8 cellular contexts compared by ENCODE assay signal in the genomic region with DNA sequence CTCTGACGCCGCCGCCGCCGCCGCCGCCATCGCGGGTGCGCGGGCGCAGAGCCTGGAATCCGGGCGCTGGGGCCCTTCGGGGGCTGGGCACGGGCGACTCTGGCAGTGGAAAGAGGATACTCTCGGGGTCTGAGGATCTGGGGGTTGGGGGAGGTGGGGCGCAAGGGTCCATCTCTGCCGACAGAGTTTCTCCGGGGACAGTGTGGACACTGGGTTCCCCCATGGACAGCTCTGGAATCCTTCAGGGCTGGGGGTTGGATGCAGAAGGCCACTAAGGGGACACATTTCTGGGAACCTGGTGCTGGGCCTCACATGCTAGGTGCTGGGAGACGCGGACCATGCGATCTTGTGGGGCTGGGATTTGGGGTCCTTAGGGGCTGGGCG. TPM values are rescaled to one million over a fixed set of nuclear protein-coding genes. Genes with fewer than 3 reads are reported as not detected.
DNase-seq lines count a peak whose midpoint lies in the region; ATAC-seq and TF ChIP-seq lines count a peak whose summit lies in the region.
"Had no signal": no experiment of that assay in that cellular context is flagged by ENCODE, and none has a peak within 500 bp of the region (broad histone marks: within the 10 kb centered on the region; RNA-seq: fewer than 3 reads in every experiment).

No MANE protein-coding gene starts in this region.

- H3K9ac ChIP-seq in GM23248 (peak overlapping the region; percentile 73), PC-3 (ENCODE audit: low read length) (peak overlapping the region; percentile 73)

- ATAC-seq in PC-3 (no peak), gastrocnemius medialis (no peak), GM19395 (IDR thresholded peaks at IDR 0.05; ENCODE audit: unreplicated experiment) (no peak), HG02642 (IDR thresholded peaks at IDR 0.05; ENCODE audit: poor library complexity, unreplicated experiment) (no peak)

- POLR2A ChIA-PET in PC-3 (lab: Charles Lee; ENCODE audit: unreplicated experiment), result interaction anchor here (0.7 kb wide), 1 partner anchor 18 kb away, joined by 3 read pairs; no protein-coding TSS in a partner anchor

- H3F3A ChIP-seq in GM23248 (ENCODE audit: insufficient read depth) (no peaks in the 10 kb centered on the region), PC-3 (ENCODE audit: low read length, unreplicated experiment) (no peaks in the 10 kb centered on the region)

- TSS peak; percentile 24 for BruUV-seq in PC-3 (replicated peaks; lab: Mats Ljungman, UMichigan)

- 3 to 4% methylated on average over 22 to 25 of the region's 25 CpGs for whole genome bisulfite sequencing in GM23248 (ENCODE audit: low coverage in 1 of 2, low lambda C conversion rate in 2 of 2, missing lambda C conversion rate in 2 of 2), 2 experiments
- WGBS in esophagus muscularis mucosa, result 20% methylated on average over 2 of the region's 25 CpGs

- DNase-seq in GM23248 (no peak), PC-3 (no peak), esophagus muscularis mucosa (ENCODE audit: extremely low spot score) (no peak), gastrocnemius medialis (no peak), DMS79 treated with DMSO at 0.1 percent for 48 hours (lab: John Stamatoyannopoulos, UW) (no peak)
- DNase-seq: brain microvascular endothelial cell had no signal

- TF ChIP-seq POLR2A in esophagus muscularis mucosa (IDR thresholded peaks at IDR 0.05; ENCODE audit: low read depth) (no peak), gastrocnemius medialis (IDR thresholded peaks at IDR 0.05) (no peak)

- no peak for TF ChIP-seq EP300 in esophagus muscularis mucosa (IDR thresholded peaks at IDR 0.05)

- H3K27ac ChIP-seq in GM23248, result peak overlapping the region; percentile 31
- H3K27ac ChIP-seq in PC-3 (ENCODE audit: low read length), result no peak overlapping the region
- H3K27ac ChIP-seq in esophagus muscularis mucosa (replicated peaks in 1 of 4), result peak overlapping the region; percentile 69 to 96 (median 89)
- peak overlapping the region in 2 of 4 donors; percentile 43 to 92 for H3K27ac ChIP-seq in gastrocnemius medialis
- H3K27ac ChIP-seq: brain microvascular endothelial cell had no signal

- H3K36me3 ChIP-seq in GM23248 (ENCODE audit: low read depth) (no peaks in the 10 kb centered on the region; the same call in 1 of the 2 replicates), PC-3 (ENCODE audit: low read depth, low read length) (no peaks in the 10 kb centered on the region; the same call in 1 of the 2 replicates), esophagus muscularis mucosa (peaks cover 11 to 20% (median 18%) of the 10 kb centered on the region in 4 donors), gastrocnemius medialis (peaks cover 0 to 15% of the 10 kb centered on the region in 2 donors)

- in situ Hi-C loops in GM23248 (cut with MboI), result no loop called here
- in situ Hi-C loops in gastrocnemius medialis (cut with MboI; ENCODE audit: low sequenced_read_pairs in 4 of 4), result no loop called here

- CTCF ChIA-PET in PC-3 (lab: Charles Lee), result no interaction called here

- H3K27me3 ChIP-seq in GM23248 (replicated peaks; ENCODE audit: insufficient read depth) (no peaks in the 10 kb centered on the region), PC-3 (ENCODE audit: low read length) (no peaks in the 10 kb centered on the region), esophagus muscularis mucosa (peaks cover 11 to 59% (median 28%) of the 10 kb centered on the region in 4 donors), gastrocnemius medialis (peaks cover 40 to 49% (median 46%) of the 10 kb centered on the region in 3 donors)

- H2AFZ ChIP-seq in GM23248, result peak overlapping the region; percentile 79
- peak overlapping the region; percentile 87 for H2AFZ ChIP-seq in PC-3 (ENCODE audit: low read length)

- TF ChIP-seq CTCF in PC-3 (conservative IDR thresholded peaks at IDR 0.05; ENCODE audit: low read depth, low read length) (no peak), esophagus muscularis mucosa (IDR thresholded peaks at IDR 0.05) (no peak), gastrocnemius medialis (IDR thresholded peaks at IDR 0.05 in 4 of 5, conservative IDR thresholded peaks at IDR 0.05 in 1 of 5) (no peak)

- H3K9me3 ChIP-seq in GM23248 (ENCODE audit: low read depth) (no peaks in the 10 kb centered on the region), PC-3 (ENCODE audit: low read length) (no peaks in the 10 kb centered on the region), esophagus muscularis mucosa (no peaks in the 10 kb centered on the region), gastrocnemius medialis (no peaks in the 10 kb centered on the region)

- H3K4me1 ChIP-seq in GM23248 (ENCODE audit: insufficient read depth), result 0 out of 2 replicates have a peak, but pooled peaks cover 6% of the 10 kb centered on the region
- peaks cover 33% of the 10 kb centered on the region for H3K4me1 ChIP-seq in PC-3 (ENCODE audit: insufficient read depth, low read length)
- H3K4me1 ChIP-seq in esophagus muscularis mucosa, result peaks cover 34 to 62% (median 57%) of the 10 kb centered on the region in 4 donors
- H3K4me1 ChIP-seq in gastrocnemius medialis, result peaks cover 21 to 35% of the 10 kb centered on the region in 2 donors

- H4K20me1 ChIP-seq in GM23248 (ENCODE audit: insufficient read depth) (no peaks in the 10 kb centered on the region), PC-3 (ENCODE audit: low read length) (0 out of 2 replicates have a peak, but pooled peaks cover 4% of the 10 kb centered on the region)

- H3K4me2 ChIP-seq in GM23248 (ENCODE audit: unreplicated experiment) (peak overlapping the region; percentile 88), PC-3 (ENCODE audit: low read length) (peak overlapping the region; percentile 90)

- intact Hi-C loops in PC-3 (cut with micrococcal nuclease) (no loop called here), esophagus muscularis mucosa (cut with DNase I) (no loop called here), gastrocnemius medialis (cut with DNase I; ENCODE audit: low total_unique reads) (no loop called here)

- H3K9me2 ChIP-seq in GM23248 (ENCODE audit: insufficient read depth) (no peaks in the 10 kb centered on the region), PC-3 (replicated peaks; ENCODE audit: low read length) (no peaks in the 10 kb centered on the region)

- H3K4me3 ChIP-seq in GM23248 (peak overlapping the region; percentile 74), PC-3 (ENCODE audit: low read length) (peak overlapping the region; percentile 74), esophagus muscularis mucosa (peak overlapping the region; percentile 46 to 62 (median 54)), gastrocnemius medialis (peak overlapping the region in 3 of 4 donors; percentile 4 to 42 (median 39))

- H3K79me2 ChIP-seq in GM23248 (ENCODE audit: insufficient read depth) (no peaks in the 10 kb centered on the region), PC-3 (ENCODE audit: low read length) (peaks cover 9% of the 10 kb centered on the region; the same call in 1 of the 2 replicates)

RNA-seq across cellular contexts. Expression of gene TGFBR3L, which starts 2.3 kb away (rescaled TPM):
- 9.0 TPM in 1 of 2 replicates, not detected in the other for total RNA-seq in GM23248 (2014; rRNA removed; shearing (Covaris generic))
- polyA plus RNA-seq in GM23248 (2016; fragmentation: Nextera tagmentation; extraction: Ambion mirVana), result 24.3 and 30.6 TPM in 2 replicates
- 10.5 and 15.5 TPM in 2 replicates for total RNA-seq in PC-3 (2014; rRNA removed)
- total RNA-seq in esophagus muscularis mucosa, result 1 to 10 TPM; 2.2 to 8.3 (median 6.1) TPM
- total RNA-seq in gastrocnemius medialis, result 1 to 10 TPM in 2 of 4 donors, under 1 TPM in 1, not detected in 1; 0.62 to 2.6 (median 1.5) TPM

RNA-seq across cellular contexts. Expression of gene SNAPC2, which starts 3.2 kb away (rescaled TPM):
- 20.5 and 33.7 TPM in 2 replicates for total RNA-seq in GM23248 (2014; rRNA removed; shearing (Covaris generic))
- polyA plus RNA-seq in GM23248 (2016; fragmentation: Nextera tagmentation; extraction: Ambion mirVana), result 47.2 and 49.4 TPM in 2 replicates
- total RNA-seq in PC-3 (2014; rRNA removed), result 40.1 and 61.7 TPM in 2 replicates
- 10 to 100 TPM; 32.4 to 47.2 (median 35.0) TPM for total RNA-seq in esophagus muscularis mucosa
- total RNA-seq in gastrocnemius medialis, result 10 to 100 TPM in 1 of 4 donors, 1 to 10 TPM in 3; 4.6 to 10.9 (median 7.1) TPM

RNA-seq across cellular contexts. Expression of gene CTXN1, which starts 9.0 kb away (rescaled TPM):
- total RNA-seq in GM23248 (2014; rRNA removed; shearing (Covaris generic)), result 3.5 and 9.0 TPM in 2 replicates
- polyA plus RNA-seq in GM23248 (2016; fragmentation: Nextera tagmentation; extraction: Ambion mirVana), result 3.3 and 3.4 TPM in 2 replicates
- total RNA-seq in PC-3 (2014; rRNA removed), result 11.4 and 40.3 TPM in 2 replicates
- total RNA-seq in esophagus muscularis mucosa, result 10 to 100 TPM; 28.7 to 59.4 (median 49.2) TPM
- not detected for total RNA-seq in gastrocnemius medialis

RNA-seq across cellular contexts. Expression of gene MAP2K7, which starts 13.2 kb away (rescaled TPM):
- 9.7 and 14.8 TPM in 2 replicates for total RNA-seq in GM23248 (2014; rRNA removed; shearing (Covaris generic))
- 4.6 and 4.8 TPM in 2 replicates for polyA plus RNA-seq in GM23248 (2016; fragmentation: Nextera tagmentation; extraction: Ambion mirVana)
- 39.3 and 40.5 TPM in 2 replicates for total RNA-seq in PC-3 (2014; rRNA removed)
- 10 to 100 TPM; 17.2 to 31.9 (median 24.5) TPM for total RNA-seq in esophagus muscularis mucosa
- total RNA-seq in gastrocnemius medialis, result 10 to 100 TPM; 17.7 to 41.7 (median 32.9) TPM

RNA-seq across cellular contexts. Expression of gene TIMM44, which starts 26.6 kb away (rescaled TPM):
- total RNA-seq in GM23248 (2014; rRNA removed; shearing (Covaris generic)), result 53.1 and 66.8 TPM in 2 replicates
- 25.8 and 28.6 TPM in 2 replicates for polyA plus RNA-seq in GM23248 (2016; fragmentation: Nextera tagmentation; extraction: Ambion mirVana)
- total RNA-seq in PC-3 (2014; rRNA removed) (191 and 262 TPM in 2 replicates), esophagus muscularis mucosa (100 to 1,000 TPM in 1 of 4 donors, 10 to 100 TPM in 3; 61.6 to 111 (median 98.5) TPM), gastrocnemius medialis (100 to 1,000 TPM in 1 of 4 donors, 10 to 100 TPM in 3; 53.9 to 168 (median 94.1) TPM)
